In the genomic region with DNA sequence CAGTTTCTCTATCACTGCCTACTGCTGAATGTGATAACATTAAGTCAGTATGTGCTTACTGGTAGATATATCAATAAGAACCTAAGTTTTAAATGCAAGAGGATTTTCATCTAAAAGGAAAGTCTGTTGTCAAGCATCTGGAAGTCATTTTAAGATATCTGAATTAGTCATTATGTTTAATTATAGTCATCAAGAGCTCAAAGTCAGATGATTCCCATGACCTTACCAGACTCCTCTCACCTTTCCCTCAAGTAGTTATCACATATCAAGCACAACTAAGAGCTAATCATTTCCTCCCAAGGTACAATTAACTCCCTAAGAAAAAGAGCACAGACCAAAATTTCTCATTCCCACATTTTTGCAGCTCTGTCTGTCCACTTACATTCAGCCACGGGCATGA, we compare ENCODE assay signal across 22 cellular contexts. TPM values are rescaled to one million over a fixed set of nuclear protein-coding genes. Genes with fewer than 3 reads are reported as not detected.
DNase-seq lines count a peak whose midpoint lies in the region; ATAC-seq and TF ChIP-seq lines count a peak whose summit lies in the region.
"Had no signal": no experiment of that assay in that cellular context is flagged by ENCODE, and none has a peak within 500 bp of the region (broad histone marks: within the 10 kb centered on the region; RNA-seq: fewer than 3 reads in every experiment).

No MANE protein-coding gene starts in this region.

- H3K4me2 ChIP-seq in OCI-LY3 (ENCODE audit: low read length) = peak overlapping the region; percentile 53

- ATAC-seq in Right ventricle myocardium inferior (peak; percentile 38), HG02623 (IDR thresholded peaks at IDR 0.05; ENCODE audit: unreplicated experiment) (no peak), GM19463 (IDR thresholded peaks at IDR 0.05; ENCODE audit: unreplicated experiment) (no peak)
- ATAC-seq: HepG2, left lobe of liver, PC-3, sciatic nerve had no signal

- peaks cover 20% of the 10 kb centered on the region for H3K4me1 ChIP-seq in OCI-LY3 (ENCODE audit: low read length)
- peaks cover 6% of the 10 kb centered on the region for H3K4me1 ChIP-seq in cardiac muscle cell (ENCODE audit: low read depth)

- intact Hi-C loops in Right ventricle myocardium inferior (cut with DNase I) = loop anchor here (10.0 kb wide), 1 partner anchor 54 kb away; no protein-coding TSS in a partner anchor
- intact Hi-C loops in cardiac septum (cut with DNase I) = no loop called here

- H3K27ac ChIP-seq in OCI-LY3 (ENCODE audit: low read length) (peak overlapping the region; percentile 61), cardiac muscle cell (peak overlapping the region; percentile 6)
- H3K27ac ChIP-seq: coronary artery had no signal

- H3K79me2 ChIP-seq in OCI-LY3 (ENCODE audit: low read length) = no peaks in the 10 kb centered on the region

- TF ChIP-seq CTCF in OCI-LY3 (IDR thresholded peaks at IDR 0.05; ENCODE audit: low read depth, low read length) (no peak), cardiac muscle cell (IDR thresholded peaks at IDR 0.05; ENCODE audit: low read depth, low read length) (no peak)

- no peak overlapping the region for H2AFZ ChIP-seq in OCI-LY3 (ENCODE audit: low read depth, low read length)

- H4K20me1 ChIP-seq in OCI-LY3 (ENCODE audit: insufficient read depth, low read length) = no peaks in the 10 kb centered on the region

- H3K4me3 ChIP-seq in OCI-LY3 (ENCODE audit: low read length) (no peak overlapping the region), cardiac muscle cell (no peak overlapping the region)
- H3K4me3 ChIP-seq: coronary artery had no signal

- H3K36me3 ChIP-seq in OCI-LY3 (replicated peaks; ENCODE audit: low read depth, low read length) (peaks cover 88% of the 10 kb centered on the region), cardiac muscle cell (peaks cover 4% of the 10 kb centered on the region)

- DNase-seq in Right ventricle myocardium inferior (ENCODE audit: missing footprints) (no peak), cardiac septum (ENCODE audit: low spot score) (no peak), cardiac muscle cell (ENCODE audit: low read depth in 1 of 2, low spot score in 1 of 2) (no peak), superior temporal gyrus (ENCODE audit: extremely low spot score) (no peak)
- DNase-seq in effector CD4-positive, alpha-beta T cell = no peak
- DNase-seq: activated CD4-positive, alpha-beta T cell treated with anti-CD3 and anti-CD28 coated beads for 1 hour; activated effector memory CD4-positive, alpha-beta T cell treated with Interleukin-2 at 50 U/mL for 16 hours; DMS 273 treated with DMSO at 0.1 percent for 48 hours; glutamatergic neuron; NCI-H1092 treated with DMSO at 0.1 percent for 48 hours; NCI-H2029; nephron progenitor cell; PC-3; SIG-M5; substantia nigra had no signal

- H3K27me3 ChIP-seq in OCI-LY3 (ENCODE audit: low read depth, low read length) = no peaks in the 10 kb centered on the region
- H3K27me3 ChIP-seq in cardiac muscle cell = no peaks in the 10 kb centered on the region

- H3K9ac ChIP-seq in OCI-LY3 (ENCODE audit: low read length) = no peak overlapping the region

- H3K9me3 ChIP-seq in OCI-LY3 (ENCODE audit: insufficient read depth, low read length) = no peaks in the 10 kb centered on the region
- no peaks in the 10 kb centered on the region for H3K9me3 ChIP-seq in cardiac muscle cell (ENCODE audit: low read depth)

RNA-seq across cellular contexts. Expression of a gene that starts 45.5 kb away (rescaled TPM):
- total RNA-seq in Right ventricle myocardium inferior = 15.3 TPM
- 25.2 TPM for total RNA-seq in cardiac septum
- 12.5 and 32.5 TPM in 2 replicates for total RNA-seq in cardiac muscle cell
- polyA plus RNA-seq in cardiac muscle cell = 27.5 and 40.2 TPM in 2 replicates
